Comparison of ENCODE assay signal across 16 cellular contexts in genomic region chr19:55679343-55680257, GRCh38. TPM values are rescaled to one million over a fixed set of nuclear protein-coding genes. Genes with fewer than 3 reads are reported as not detected.
A peak's percentile ranks its signal among the peaks of the same experiment; 100 is the strongest.
DNase-seq lines count a peak whose midpoint lies in the region; ATAC-seq and TF ChIP-seq lines count a peak whose summit lies in the region.
"Had no signal": no experiment of that assay in that cellular context is flagged by ENCODE, and none has a peak within 500 bp of the region (broad histone marks: within the 10 kb centered on the region; RNA-seq: fewer than 3 reads in every experiment).

No MANE protein-coding gene starts in this region.

- no peak overlapping the region for H3K4me2 ChIP-seq in fibroblast of lung (ENCODE audit: extremely low read depth, insufficient read depth, low read length)

- peak; percentile 42 for DNase-seq in stimulated activated CD4-positive, alpha-beta T cell treated with anti-CD3 and anti-CD28 coated beads, Interleukin-15, amount 100 ng/mL, for 24 hours
- no peak for DNase-seq in stimulated activated CD4-positive, alpha-beta T cell treated with anti-CD3 and anti-CD28 coated beads, Interleukin-4, amount 100 ng/mL, for 24 hours
- DNase-seq in RWPE2 (ENCODE audit: low spot score), result no peak
- DNase-seq in fibroblast of lung (ENCODE audit: low read depth in 2 of 2), result peak in 1 of 2 donors; percentile 19
- no peak for DNase-seq in testis
- DNase-seq in NCI-H146 (lab: John Stamatoyannopoulos, UW), result no peak
- DNase-seq in activated effector memory CD4-positive, alpha-beta T cell treated with anti-CD3 and anti-CD28 coated beads, Interleukin-2, amount 50 U/mL, for 16 hours, result no peak
- DNase-seq in OCI-M1 (lab: John Stamatoyannopoulos, UW), result no peak
- DNase-seq: activated CD4-positive, CD25-positive, alpha-beta regulatory T cell; activated naive CD4-positive, alpha-beta T cell treated with anti-CD3 and anti-CD28 coated beads, Interleukin-2, amount 10 ng/mL, durations not matched to agents 7 days and 5 days; AML-193; GF-D8; NCI-H1105 treated with DMSO at 0.1 percent for 48 hours; NCI-H524; SHP77 treated with DMSO at 0.1 percent for 48 hours had no signal

- no peak overlapping the region for H2AFZ ChIP-seq in fibroblast of lung (ENCODE audit: low read length)

- H3K4me1 ChIP-seq in RWPE2 (ENCODE audit: insufficient read depth, poor library complexity, severe bottlenecking) (peaks cover 16% of the 10 kb centered on the region), fibroblast of lung (ENCODE audit: control insufficient read depth, extremely low read depth, insufficient read depth, low read length) (peaks cover 17% of the 10 kb centered on the region), testis (peaks cover 61% of the 10 kb centered on the region)

- intact Hi-C loops in testis (cut with DNase I; ENCODE audit: low total_unique reads), result no loop called here

- H3K9ac ChIP-seq in fibroblast of lung (ENCODE audit: insufficient read depth, low read length), result no peak overlapping the region

- H3K79me2 ChIP-seq in fibroblast of lung (ENCODE audit: control insufficient read depth, insufficient read depth, low read length), result peaks cover 80% of the 10 kb centered on the region

- no peaks in the 10 kb centered on the region for H3K27me3 ChIP-seq in RWPE2 (ENCODE audit: insufficient read depth, poor library complexity, severe bottlenecking)
- H3K27me3 ChIP-seq in fibroblast of lung (ENCODE audit: control insufficient read depth, insufficient read depth, low read length), result no peaks in the 10 kb centered on the region
- H3K27me3 ChIP-seq in testis, result no peaks in the 10 kb centered on the region

- TF ChIP-seq POLR2A in testis (IDR thresholded peaks at IDR 0.05), result no peak

- 76 to 81% methylated on average over 13 to 24 of the region's 24 CpGs for WGBS in testis, 2 donors

- H4K20me1 ChIP-seq in fibroblast of lung (ENCODE audit: control insufficient read depth, extremely low read depth, insufficient read depth, low read length), result peaks cover 2% of the 10 kb centered on the region

- H3K9me3 ChIP-seq in RWPE2 (ENCODE audit: severe bottlenecking) (no peaks in the 10 kb centered on the region), fibroblast of lung (ENCODE audit: control insufficient read depth, insufficient read depth, low read depth, low read length) (no peaks in the 10 kb centered on the region), testis (no peaks in the 10 kb centered on the region)

- ATAC-seq in RWPE2 (ENCODE audit: low read depth), result peak; percentile 30; the same call in 2 of the 3 replicates
- ATAC-seq: left colon had no signal

- H3K36me3 ChIP-seq in RWPE2 (ENCODE audit: low read depth) (peaks cover 82% of the 10 kb centered on the region), fibroblast of lung (ENCODE audit: control insufficient read depth, insufficient read depth, low read length) (peaks cover 23% of the 10 kb centered on the region), testis (ENCODE audit: low read depth, missing control alignments) (no peaks in the 10 kb centered on the region)

- H3K4me3 ChIP-seq in RWPE2 (ENCODE audit: severe bottlenecking) (no peak overlapping the region), fibroblast of lung (replicated peaks in 1 of 4; ENCODE audit: control extremely low read depth in 1 of 4, insufficient read depth in 1 of 4, low read depth in 3 of 4, low read length in 4 of 4) (no peak overlapping the region), testis (no peak overlapping the region)

- H3K27ac ChIP-seq in RWPE2 (ENCODE audit: poor library complexity, severe bottlenecking), result no peak overlapping the region
- peak overlapping the region; percentile 42 for H3K27ac ChIP-seq in fibroblast of lung (ENCODE audit: insufficient read depth, low read length)
- peak overlapping the region; percentile 31 to 62 for H3K27ac ChIP-seq in testis

- no peak for TF ChIP-seq CTCF in RWPE2 (IDR thresholded peaks at IDR 0.05; ENCODE audit: poor library complexity, severe bottlenecking)
- no peak for TF ChIP-seq CTCF in fibroblast of lung (conservative IDR thresholded peaks at IDR 0.05 in 1 of 2, IDR thresholded peaks at IDR 0.05 in 1 of 2; ENCODE audit: low read depth in 1 of 2, low read length in 2 of 2)
- TF ChIP-seq CTCF in testis (IDR thresholded peaks at IDR 0.05), result no peak

RNA-seq across cellular contexts. Expression of gene EPN1, which starts 4.6 kb away (rescaled TPM):
- total RNA-seq in fibroblast of lung (16.2 and 47.1 TPM in 2 replicates), testis (100 to 1,000 TPM; 176 to 303 TPM)
- polyA plus RNA-seq in fibroblast of lung (48.6 and 81.8 TPM in 2 replicates), testis (ENCODE audit: insufficient read depth, low read depth, low replicate concordance) (134 TPM)
- polyA plus RNA-seq in fibroblast of lung (2012), result 112 and 185 TPM in 2 replicates
- 66.8 and 76.3 TPM in 2 replicates for polyA minus RNA-seq in fibroblast of lung (ENCODE audit: low replicate concordance)

RNA-seq across cellular contexts. Expression of gene U2AF2, which starts 24.8 kb away (rescaled TPM):
- total RNA-seq in fibroblast of lung, result 66.8 and 84.1 TPM in 2 replicates
- 53.5 and 93.3 TPM in 2 replicates for polyA plus RNA-seq in fibroblast of lung
- 114 and 197 TPM in 2 replicates for polyA plus RNA-seq in fibroblast of lung (2012)
- polyA minus RNA-seq in fibroblast of lung (ENCODE audit: low replicate concordance), result 121 and 206 TPM in 2 replicates
- 100 to 1,000 TPM; 264 to 281 TPM for total RNA-seq in testis
- 163 TPM for polyA plus RNA-seq in testis (ENCODE audit: insufficient read depth, low read depth, low replicate concordance)

RNA-seq across cellular contexts. Expression of gene CCDC106, which starts 31.6 kb away (rescaled TPM):
- total RNA-seq in fibroblast of lung (8.0 and 10.2 TPM in 2 replicates), testis (10 to 100 TPM; 57.0 to 84.9 TPM)
- polyA plus RNA-seq in fibroblast of lung (4.5 and 5.9 TPM in 2 replicates), testis (ENCODE audit: insufficient read depth, low read depth, low replicate concordance) (34.5 TPM)
- polyA plus RNA-seq in fibroblast of lung (2012), result 8.2 and 16.1 TPM in 2 replicates
- 7.1 and 9.6 TPM in 2 replicates for polyA minus RNA-seq in fibroblast of lung (ENCODE audit: low replicate concordance)

RNA-seq across cellular contexts. Expression of gene ZNF581, which starts 36.2 kb away (rescaled TPM):
- 33.4 and 40.1 TPM in 2 replicates for total RNA-seq in fibroblast of lung
- polyA plus RNA-seq in fibroblast of lung, result 9.0 and 9.2 TPM in 2 replicates
- polyA plus RNA-seq in fibroblast of lung (2012), result 17.5 and 21.5 TPM in 2 replicates
- 22.9 and 26.9 TPM in 2 replicates for polyA minus RNA-seq in fibroblast of lung (ENCODE audit: low replicate concordance)
- total RNA-seq in testis, result 10 to 100 TPM; 17.3 to 31.2 TPM
- 18.4 TPM for polyA plus RNA-seq in testis (ENCODE audit: insufficient read depth, low read depth, low replicate concordance)

RNA-seq across cellular contexts. Expression of gene ZNF580, which starts 38.8 kb away (rescaled TPM):
- 3.3 and 4.1 TPM in 2 replicates for total RNA-seq in fibroblast of lung
- polyA plus RNA-seq in fibroblast of lung, result 7.2 and 10.9 TPM in 2 replicates
- polyA plus RNA-seq in fibroblast of lung (2012), result 43.9 and 54.1 TPM in 2 replicates
- polyA minus RNA-seq in fibroblast of lung (ENCODE audit: low replicate concordance), result 59.2 and 75.6 TPM in 2 replicates
- total RNA-seq in testis, result 10 to 100 TPM; 37.6 to 38.0 TPM
- 21.7 TPM for polyA plus RNA-seq in testis (ENCODE audit: insufficient read depth, low read depth, low replicate concordance)
